Comparison of ENCODE assay signal across 23 cellular contexts in the genomic region with DNA sequence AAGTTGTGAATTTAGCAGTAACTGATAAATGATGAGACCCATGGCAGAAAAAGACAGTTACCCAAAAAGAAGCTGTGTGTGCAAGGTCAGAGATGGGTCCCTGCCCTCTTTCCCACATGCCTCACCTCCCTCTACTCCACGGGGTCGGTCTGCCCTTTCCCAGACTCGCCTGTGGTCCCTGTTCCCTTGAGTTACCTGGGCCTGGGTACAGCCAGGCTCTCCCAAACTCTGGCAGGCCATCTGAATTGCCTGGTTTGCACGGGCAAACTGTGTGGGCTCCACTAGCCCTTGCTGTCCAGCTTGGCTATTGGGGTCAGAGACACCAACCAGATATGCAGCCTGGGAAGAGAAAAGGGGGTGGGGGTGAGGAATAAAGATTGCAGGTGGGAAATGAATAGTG. TPM values are rescaled to one million over a fixed set of nuclear protein-coding genes. Genes with fewer than 3 reads are reported as not detected.
DNase-seq lines count a peak whose midpoint lies in the region; ATAC-seq and TF ChIP-seq lines count a peak whose summit lies in the region.
"Had no signal": no experiment of that assay in that cellular context is flagged by ENCODE, and none has a peak within 500 bp of the region (broad histone marks: within the 10 kb centered on the region; RNA-seq: fewer than 3 reads in every experiment).

No MANE protein-coding gene starts in this region.

- no peak for DNase-seq in natural killer cell
- no peak for DNase-seq in natural killer cell treated with Interleukin-12 subunit alpha and Interleukin-12 subunit beta and Interleukin-15 and Interleukin-18, amount 100 ng/mL, for 72 hours (ENCODE audit: low spot score)
- DNase-seq in activated naive CD8-positive, alpha-beta T cell treated with anti-CD3 and anti-CD28 coated beads for 36 hours, result no peak
- DNase-seq in CD8-positive, alpha-beta T cell, result no peak
- DNase-seq in globus pallidus (ENCODE audit: low spot score), result no peak
- DNase-seq: Calu3; CD4-positive, alpha-beta memory T cell; DMS153; HCEC 1CT; KBM-7; MM.1S; NCI-H1048; NCI-H1417 treated with DMSO at 0.1 percent for 48 hours; NCI-H187; NCI-H510A; NCI-H748 treated with DMSO at 0.1 percent for 48 hours; PC-9; RPMI8226; SHP77 had no signal

- no peak for TF ChIP-seq EP300 in gastroesophageal sphincter (IDR thresholded peaks at IDR 0.05)

- no peaks in the 10 kb centered on the region for H3K9me3 Mint-ChIP-seq in natural killer cell
- H3K9me3 Mint-ChIP-seq in natural killer cell treated with Interleukin-12 subunit alpha and Interleukin-12 subunit beta and Interleukin-15 and Interleukin-18, amount 100 ng/mL, for 72 hours, result no peaks in the 10 kb centered on the region
- H3K9me3 Mint-ChIP-seq in activated naive CD8-positive, alpha-beta T cell treated with anti-CD3 and anti-CD28 coated beads for 36 hours, result no peaks in the 10 kb centered on the region
- H3K9me3 Mint-ChIP-seq in CD8-positive, alpha-beta T cell, result no peaks in the 10 kb centered on the region
- H3K9me3 Mint-ChIP-seq: CD4-positive, alpha-beta memory T cell; GM23338 had no signal

- ATAC-seq in natural killer cell (no peak), gastroesophageal sphincter (no peak), GM19351 (IDR thresholded peaks at IDR 0.05; ENCODE audit: unreplicated experiment) (no peak)
- no peak for ATAC-seq in natural killer cell treated with Interleukin-12 subunit alpha and Interleukin-12 subunit beta and Interleukin-15 and Interleukin-18, amount 100 ng/mL, for 72 hours
- no peak for ATAC-seq in CD8-positive, alpha-beta T cell
- ATAC-seq: GM23338 had no signal

- CTCF ChIA-PET in CD8-positive, alpha-beta T cell (lab: Charles Lee), result interaction anchor here (1.3 to 7.6 kb wide), 2 partner anchors 12 to 50 kb away, joined by 5 to 64 read pairs; partner anchors contain the start of gene CCDC107

- intact Hi-C loops in natural killer cell (cut with micrococcal nuclease), result no loop called here
- intact Hi-C loops in CD8-positive, alpha-beta T cell (cut with DNase I, micrococcal nuclease), result no loop called here

- H3K36me3 ChIP-seq in gastroesophageal sphincter, result peaks cover 13 to 100% of the 10 kb centered on the region in 2 donors
- peaks cover 88% of the 10 kb centered on the region for H3K36me3 ChIP-seq in CD8-positive, alpha-beta T cell (ENCODE audit: insufficient read depth, low read length)

- TF ChIP-seq CTCF in natural killer cell (IDR thresholded peaks at IDR 0.05), result no peak
- TF ChIP-seq CTCF in gastroesophageal sphincter (IDR thresholded peaks at IDR 0.05), result no peak
- no peak for TF ChIP-seq CTCF in CD8-positive, alpha-beta T cell (IDR thresholded peaks at IDR 0.05)

- H3K27ac ChIP-seq in gastroesophageal sphincter, result peak overlapping the region in 3 of 4 donors; percentile 96 to 99 (median 98)
- H3K27ac ChIP-seq in CD8-positive, alpha-beta T cell (ENCODE audit: low read depth, low read length), result no peak overlapping the region
- H3K27ac ChIP-seq: PC-9 had no signal

- H3K9me3 ChIP-seq in gastroesophageal sphincter, result no peaks in the 10 kb centered on the region
- no peaks in the 10 kb centered on the region for H3K9me3 ChIP-seq in CD8-positive, alpha-beta T cell (ENCODE audit: low read length)

- H3K4me1 Mint-ChIP-seq in natural killer cell, result peaks cover 13 to 17% of the 10 kb centered on the region in 2 donors
- H3K4me1 Mint-ChIP-seq in natural killer cell treated with Interleukin-12 subunit alpha and Interleukin-12 subunit beta and Interleukin-15 and Interleukin-18, amount 100 ng/mL, for 72 hours (ENCODE audit: low read depth in 2 of 2), result peaks cover 0 to 11% of the 10 kb centered on the region in 2 donors
- no peaks in the 10 kb centered on the region for H3K4me1 Mint-ChIP-seq in activated naive CD8-positive, alpha-beta T cell treated with anti-CD3 and anti-CD28 coated beads for 36 hours
- H3K4me1 Mint-ChIP-seq in CD8-positive, alpha-beta T cell (ENCODE audit: low read depth), result no peaks in the 10 kb centered on the region
- H3K4me1 Mint-ChIP-seq: GM23338 had no signal

- POLR2A ChIA-PET in CD8-positive, alpha-beta T cell (lab: Charles Lee), result no interaction called here

- TF ChIP-seq POLR2A in gastroesophageal sphincter (IDR thresholded peaks at IDR 0.05), result no peak

- H3K36me3 Mint-ChIP-seq in natural killer cell, result peaks cover 27% of the 10 kb centered on the region
- peaks cover 43% of the 10 kb centered on the region for H3K36me3 Mint-ChIP-seq in natural killer cell treated with Interleukin-12 subunit alpha and Interleukin-12 subunit beta and Interleukin-15 and Interleukin-18, amount 100 ng/mL, for 72 hours
- peaks cover 28% of the 10 kb centered on the region for H3K36me3 Mint-ChIP-seq in activated naive CD8-positive, alpha-beta T cell treated with anti-CD3 and anti-CD28 coated beads for 36 hours
- peaks cover 91% of the 10 kb centered on the region for H3K36me3 Mint-ChIP-seq in CD8-positive, alpha-beta T cell

- H3K4me3 ChIP-seq in gastroesophageal sphincter, result no peak overlapping the region
- H3K4me3 ChIP-seq in CD8-positive, alpha-beta T cell (ENCODE audit: low read depth, low read length), result no peak overlapping the region
- H3K4me3 ChIP-seq: GM23338, PC-9 had no signal

- peak overlapping the region; percentile 61 to 78 for H3K27ac Mint-ChIP-seq in natural killer cell
- no peak overlapping the region for H3K27ac Mint-ChIP-seq in natural killer cell treated with Interleukin-12 subunit alpha and Interleukin-12 subunit beta and Interleukin-15 and Interleukin-18, amount 100 ng/mL, for 72 hours
- peak overlapping the region; percentile 43 for H3K27ac Mint-ChIP-seq in activated naive CD8-positive, alpha-beta T cell treated with anti-CD3 and anti-CD28 coated beads for 36 hours
- no peak overlapping the region for H3K27ac Mint-ChIP-seq in CD8-positive, alpha-beta T cell
- H3K27ac Mint-ChIP-seq: GM23338 had no signal

- no peaks in the 10 kb centered on the region for H3K27me3 Mint-ChIP-seq in natural killer cell (ENCODE audit: low read depth in 2 of 2)
- H3K27me3 Mint-ChIP-seq in natural killer cell treated with Interleukin-12 subunit alpha and Interleukin-12 subunit beta and Interleukin-15 and Interleukin-18, amount 100 ng/mL, for 72 hours, result no peaks in the 10 kb centered on the region
- H3K27me3 Mint-ChIP-seq in activated naive CD8-positive, alpha-beta T cell treated with anti-CD3 and anti-CD28 coated beads for 36 hours, result no peaks in the 10 kb centered on the region
- H3K27me3 Mint-ChIP-seq in CD8-positive, alpha-beta T cell (ENCODE audit: low read depth), result no peaks in the 10 kb centered on the region
- H3K27me3 Mint-ChIP-seq: CD4-positive, alpha-beta memory T cell had no signal

- H3K4me3 Mint-ChIP-seq in natural killer cell, result no peak overlapping the region
- no peak overlapping the region for H3K4me3 Mint-ChIP-seq in natural killer cell treated with Interleukin-12 subunit alpha and Interleukin-12 subunit beta and Interleukin-15 and Interleukin-18, amount 100 ng/mL, for 72 hours
- no peak overlapping the region for H3K4me3 Mint-ChIP-seq in activated naive CD8-positive, alpha-beta T cell treated with anti-CD3 and anti-CD28 coated beads for 36 hours
- no peak overlapping the region for H3K4me3 Mint-ChIP-seq in CD8-positive, alpha-beta T cell
- H3K4me3 Mint-ChIP-seq: CD4-positive, alpha-beta memory T cell; GM23338 had no signal

- WGBS in gastroesophageal sphincter (ENCODE audit: low coverage in 1 of 2), 2 donors, result no CpG with 5 or more reads among the region's 4 CpGs

- no peaks in the 10 kb centered on the region for H3K4me1 ChIP-seq in gastroesophageal sphincter
- H3K4me1 ChIP-seq in CD8-positive, alpha-beta T cell (ENCODE audit: insufficient read depth, low read length), result no peaks in the 10 kb centered on the region

- H3K27me3 ChIP-seq in gastroesophageal sphincter, result no peaks in the 10 kb centered on the region
- H3K27me3 ChIP-seq in CD8-positive, alpha-beta T cell (ENCODE audit: insufficient read depth, low read length), result no peaks in the 10 kb centered on the region

RNA-seq across cellular contexts. Expression of gene TPM2, which starts 18.4 kb away (rescaled TPM):
- total RNA-seq in natural killer cell (10 to 100 TPM; 20.9 to 23.8 (median 22.9) TPM), gastroesophageal sphincter (over 10,000 TPM in 3 of 4 donors, 1,000 to 10,000 TPM in 1; 7,572 to 13,568 (median 12,084) TPM)
- total RNA-seq in natural killer cell treated with Interleukin-12 subunit alpha and Interleukin-12 subunit beta and Interleukin-15 and Interleukin-18, amount 100 ng/mL, for 72 hours, result 1 to 10 TPM; 1.4 to 5.9 TPM
- total RNA-seq in activated naive CD8-positive, alpha-beta T cell treated with anti-CD3 and anti-CD28 coated beads for 36 hours, result 1 to 10 TPM; 3.3 to 4.6 TPM
- total RNA-seq in CD8-positive, alpha-beta T cell, result 10 to 100 TPM; 41.5 to 44.7 TPM

RNA-seq across cellular contexts. Expression of gene TLN1, which starts 23.8 kb away (rescaled TPM):
- total RNA-seq in natural killer cell (100 to 1,000 TPM; 509 to 552 (median 528) TPM), gastroesophageal sphincter (1,000 to 10,000 TPM in 3 of 4 donors, 100 to 1,000 TPM in 1; 888 to 1,583 (median 1,047) TPM)
- 100 to 1,000 TPM; 490 to 539 TPM for total RNA-seq in natural killer cell treated with Interleukin-12 subunit alpha and Interleukin-12 subunit beta and Interleukin-15 and Interleukin-18, amount 100 ng/mL, for 72 hours
- 100 to 1,000 TPM; 158 to 169 TPM for total RNA-seq in activated naive CD8-positive, alpha-beta T cell treated with anti-CD3 and anti-CD28 coated beads for 36 hours
- total RNA-seq in CD8-positive, alpha-beta T cell, result 100 to 1,000 TPM; 128 to 129 TPM

RNA-seq across cellular contexts. Expression of gene CREB3, which starts 24.3 kb away (rescaled TPM):
- total RNA-seq in natural killer cell (10 to 100 TPM; 15.7 to 19.7 (median 18.8) TPM), gastroesophageal sphincter (100 to 1,000 TPM in 1 of 4 donors, 10 to 100 TPM in 3; 75.0 to 104 (median 83.7) TPM)
- 10 to 100 TPM; 29.4 to 35.7 TPM for total RNA-seq in natural killer cell treated with Interleukin-12 subunit alpha and Interleukin-12 subunit beta and Interleukin-15 and Interleukin-18, amount 100 ng/mL, for 72 hours
- 10 to 100 TPM; 23.7 to 24.5 TPM for total RNA-seq in activated naive CD8-positive, alpha-beta T cell treated with anti-CD3 and anti-CD28 coated beads for 36 hours
- 10 to 100 TPM; 13.1 to 14.2 TPM for total RNA-seq in CD8-positive, alpha-beta T cell

RNA-seq across cellular contexts. Expression of gene CA9, which starts 34.4 kb away (rescaled TPM):
- total RNA-seq in natural killer cell, result not detected
- not detected for total RNA-seq in natural killer cell treated with Interleukin-12 subunit alpha and Interleukin-12 subunit beta and Interleukin-15 and Interleukin-18, amount 100 ng/mL, for 72 hours
- total RNA-seq in activated naive CD8-positive, alpha-beta T cell treated with anti-CD3 and anti-CD28 coated beads for 36 hours, result 1 to 10 TPM; 1.5 to 2.7 TPM
- 1 to 10 TPM in 1 of 4 donors, not detected in 3; 3.9 TPM for total RNA-seq in gastroesophageal sphincter
- total RNA-seq in CD8-positive, alpha-beta T cell, result not detected
- total RNA-seq: CD4-positive, alpha-beta memory T cell; G401; GM23338 had no signal

RNA-seq across cellular contexts. Expression of gene GBA2, which starts 40.9 kb away (rescaled TPM):
- 100 to 1,000 TPM in 2 of 3 donors, 10 to 100 TPM in 1; 76.4 to 118 (median 101) TPM for total RNA-seq in natural killer cell
- 10 to 100 TPM; 68.4 to 81.4 TPM for total RNA-seq in natural killer cell treated with Interleukin-12 subunit alpha and Interleukin-12 subunit beta and Interleukin-15 and Interleukin-18, amount 100 ng/mL, for 72 hours
- 10 to 100 TPM; 22.6 to 24.2 TPM for total RNA-seq in activated naive CD8-positive, alpha-beta T cell treated with anti-CD3 and anti-CD28 coated beads for 36 hours
- total RNA-seq in gastroesophageal sphincter, result 10 to 100 TPM; 35.3 to 81.1 (median 54.3) TPM
- 10 to 100 TPM; 14.1 to 14.3 TPM for total RNA-seq in CD8-positive, alpha-beta T cell

Comparison
In these comparisons a context has a peak if more than half of its experiments do, and no peak if none do; other contexts are left out.
1. H3K27ac Mint-ChIP-seq: peak in natural killer cell (2 of 2) and activated naive CD8-positive, alpha-beta T cell treated with anti-CD3 and anti-CD28 coated beads for 36 hours (single experiment); none in natural killer cell treated with Interleukin-12 subunit alpha and Interleukin-12 subunit beta and Interleukin-15 and Interleukin-18, amount 100 ng/mL, for 72 hours (0 of 2) and CD8-positive, alpha-beta T cell (single experiment).
2. RNA of gene TPM2, which starts 18.4 kb away (total RNA-seq): 7,572 to 13,568 TPM in gastroesophageal sphincter; 41.5 to 44.7 TPM in CD8-positive, alpha-beta T cell, 20.9 to 23.8 TPM in natural killer cell, 1.4 to 5.9 TPM in natural killer cell treated with Interleukin-12 subunit alpha and Interleukin-12 subunit beta and Interleukin-15 and Interleukin-18, amount 100 ng/mL, for 72 hours and 3.3 to 4.6 TPM in activated naive CD8-positive, alpha-beta T cell treated with anti-CD3 and anti-CD28 coated beads for 36 hours; every median in the first group is over 100 times any median in the second.